Comparison of ENCODE assay signal across 9 cellular contexts in genomic region chr13:110341445-110342247, GRCh38. TPM values are rescaled to one million over a fixed set of nuclear protein-coding genes. Genes with fewer than 3 reads are reported as not detected.
A peak's percentile ranks its signal among the peaks of the same experiment; 100 is the strongest.
DNase-seq lines count a peak whose midpoint lies in the region; ATAC-seq, FAIRE-seq and TF ChIP-seq lines count a peak whose summit lies in the region.
"Had no signal": no experiment of that assay in that cellular context is flagged by ENCODE, and none has a peak within 500 bp of the region (broad histone marks: within the 10 kb centered on the region; RNA-seq: fewer than 3 reads in every experiment).

No MANE protein-coding gene starts in this region.

- FAIRE-seq in kidney (lab: Jason Lieb, UNC) = no peak
- FAIRE-seq: TTC549 had no signal

- no peaks in the 10 kb centered on the region for H3K27me3 ChIP-seq in AG04450 (ENCODE audit: control insufficient read depth, insufficient read depth, low read length)
- no peaks in the 10 kb centered on the region for H3K27me3 ChIP-seq in tibial nerve

- POLR2A ChIA-PET in AG04450 (lab: Yijun Ruan, JAX) = interaction anchor here (0.8 to 2.0 kb wide), 6 partner anchors 11 to 70 kb away, joined by 3 to 5 read pairs (median 4); partner anchors contain the start of gene COL4A1

- H3K4me3 ChIP-seq in AG04450 (ENCODE audit: low read depth, low read length) = no peak overlapping the region
- H3K4me3 ChIP-seq in kidney (ENCODE audit: low read length in 2 of 2) = peak overlapping the region in 1 of 2 donors; percentile 26
- peak overlapping the region in 1 of 4 donors; percentile 7 for H3K4me3 ChIP-seq in tibial nerve

- no peak for TF ChIP-seq EP300 in tibial nerve (IDR thresholded peaks at IDR 0.05)

- CTCF ChIA-PET in AG04450 (lab: Charles Lee) = no interaction called here

- peak; percentile 76 for ATAC-seq in GM21576 (IDR thresholded peaks at IDR 0.05; ENCODE audit: unreplicated experiment)
- ATAC-seq in SK-N-SH treated with all-trans-retinoic acid at 6 μM for 48 hours = no peak; the same call in 2 of the 3 replicates

- H3K36me3 ChIP-seq in kidney (ENCODE audit: control insufficient read depth in 1 of 2, insufficient read depth in 2 of 2, low read length in 2 of 2) = no peaks in the 10 kb centered on the region
- H3K36me3 ChIP-seq in tibial nerve = no peaks in the 10 kb centered on the region

- DNase-seq in AG04450 (ENCODE audit: low read depth, low spot score) (no peak), kidney (no peak), tibial nerve (ENCODE audit: low spot score in 2 of 2) (no peak), G401 (ENCODE audit: low spot score) (no peak), COLO829 (ENCODE audit: low spot score) (no peak), cerebellar cortex (ENCODE audit: low spot score) (no peak)

- TF ChIP-seq CTCF in AG04450 (IDR thresholded peaks at IDR 0.05; ENCODE audit: low read depth, low read length) = no peak
- TF ChIP-seq CTCF in kidney (IDR thresholded peaks at IDR 0.05; ENCODE audit: borderline replicate concordance, extremely low read depth, insufficient read depth) = no peak
- TF ChIP-seq CTCF in tibial nerve (IDR thresholded peaks at IDR 0.05) = no peak

- no peaks in the 10 kb centered on the region; the same call in 1 of the 2 replicates for H3K9me3 ChIP-seq in AG04450 (ENCODE audit: control insufficient read depth, insufficient read depth, low read length)
- no peaks in the 10 kb centered on the region for H3K9me3 ChIP-seq in kidney (ENCODE audit: control insufficient read depth in 1 of 2, low read length in 2 of 2)
- no peaks in the 10 kb centered on the region for H3K9me3 ChIP-seq in tibial nerve

- no peak for TF ChIP-seq POLR2A in tibial nerve (IDR thresholded peaks at IDR 0.05)

- in situ Hi-C loops in G401 (cut with HindIII; ENCODE audit: low sequenced_read_pairs) = no loop called here

- H3K27ac ChIP-seq in AG04450 (ENCODE audit: low read depth, low read length) (peak overlapping the region; percentile 94), kidney (ENCODE audit: low read depth in 2 of 2, low read length in 2 of 2) (peak overlapping the region; percentile 86 to 91), tibial nerve (peak overlapping the region; percentile 40 to 90 (median 80))

- 40 to 44% methylated on average over 14 of the region's 14 CpGs for WGBS in tibial nerve, 2 donors

- H3K9ac ChIP-seq in kidney (ENCODE audit: low read length in 2 of 2) = peak overlapping the region in 1 of 2 donors; percentile 66

- intact Hi-C loops in kidney (cut with DNase I) = no loop called here

- H3K4me1 ChIP-seq in kidney (ENCODE audit: control insufficient read depth in 1 of 2, insufficient read depth in 1 of 2, low read depth in 1 of 2, low read length in 2 of 2) = peaks cover 12 to 27% of the 10 kb centered on the region in 2 donors
- H3K4me1 ChIP-seq in tibial nerve = peaks cover 3 to 98% (median 42%) of the 10 kb centered on the region in 4 donors

TF ChIP-seq in SK-N-SH treated with all-trans-retinoic acid at 6 μM for 48 hours, 23 proteins besides CTCF, POLR2A, EP300 and RAD21:
- TF ChIP-seq TOX (CRISPR knock-in tag; IDR thresholded peaks at IDR 0.05; ENCODE audit: borderline replicate concordance) = no peak
- TF ChIP-seq TCF4 (CRISPR knock-in tag; IDR thresholded peaks at IDR 0.05; ENCODE audit: borderline replicate concordance) = 0 out of 2 replicates have a peak, but pooled peaks have one; percentile 10

RNA-seq across cellular contexts. Expression of gene COL4A2, which starts 34.6 kb away (rescaled TPM):
- 208 and 248 TPM in 2 replicates for polyA plus RNA-seq in AG04450 (2011; rRNA removed)
- 167 and 215 TPM in 2 replicates for polyA minus RNA-seq in AG04450 (2011; rRNA and poly(A)+ RNA removed)
- total RNA-seq in kidney = 265 TPM
- 126 TPM for polyA plus RNA-seq in kidney (ENCODE audit: insufficient read depth, low read depth, low replicate concordance)
- total RNA-seq in tibial nerve = 100 to 1,000 TPM; 576 to 821 (median 658) TPM
- total RNA-seq in G401 (2014; rRNA removed; shearing (Covaris generic)) = 0.12 and 6.1 TPM in 2 replicates

RNA-seq across cellular contexts. Expression of gene COL4A1, which starts 34.7 kb away (rescaled TPM):
- polyA plus RNA-seq in AG04450 (2011; rRNA removed) (206 and 210 TPM in 2 replicates), kidney (ENCODE audit: insufficient read depth, low read depth, low replicate concordance) (53.0 TPM)
- 207 and 224 TPM in 2 replicates for polyA minus RNA-seq in AG04450 (2011; rRNA and poly(A)+ RNA removed)
- total RNA-seq in kidney (218 TPM), tibial nerve (100 to 1,000 TPM; 385 to 583 (median 526) TPM)
- 0.18 and 0.98 TPM in 2 replicates for total RNA-seq in G401 (2014; rRNA removed; shearing (Covaris generic))

Comparison
In these comparisons a context has a peak if more than half of its experiments do, and no peak if none do; other contexts are left out.
1. RNA of gene COL4A2, which starts 34.6 kb away (total RNA-seq): 576 to 821 TPM in tibial nerve and 265 TPM in kidney (single experiment); 0.12 to 6.1 TPM in G401; every median in the first group is over 10 times any median in the second.
2. RNA of gene COL4A1, which starts 34.7 kb away (total RNA-seq): 385 to 583 TPM in tibial nerve and 218 TPM in kidney (single experiment); 0.18 to 0.98 TPM in G401; every median in the first group is over 100 times any median in the second.
3. Peak in every context shown above with its lines, with median percentiles within 50 percentile points of each other: H3K27ac ChIP-seq.